1 cellular context compared by ENCODE assay signal in the genomic region with DNA sequence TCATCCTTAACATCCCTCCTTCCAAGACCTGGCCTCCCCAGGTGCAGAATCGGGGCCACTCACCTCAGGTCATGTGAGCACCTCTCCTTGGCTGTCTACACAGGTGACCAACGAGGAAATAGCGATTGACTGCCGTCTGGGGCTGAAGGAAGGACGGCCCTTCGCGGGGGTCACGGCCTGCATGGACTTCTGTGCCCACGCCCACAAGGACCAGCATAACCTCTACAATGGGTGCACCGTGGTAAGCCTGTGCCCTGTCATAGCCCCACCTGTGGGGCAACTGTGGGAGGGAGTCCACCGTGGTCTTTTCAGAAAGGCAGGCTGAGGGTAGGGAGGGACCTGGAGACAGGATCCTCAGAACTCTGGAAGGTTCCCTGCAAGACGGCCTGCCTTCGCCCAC.
TF ChIP-seq lines count a peak whose summit lies in the region.

No MANE protein-coding gene starts in this region.

TF ChIP-seq in SK-N-SH treated with all-trans-retinoic acid at 6 μM for 48 hours, 23 proteins besides CTCF, POLR2A, EP300 and RAD21 (continued from another document):
- no peak for TF ChIP-seq TSHZ2 (CRISPR knock-in tag; IDR thresholded peaks at IDR 0.05)
- TF ChIP-seq, protein P1, sequence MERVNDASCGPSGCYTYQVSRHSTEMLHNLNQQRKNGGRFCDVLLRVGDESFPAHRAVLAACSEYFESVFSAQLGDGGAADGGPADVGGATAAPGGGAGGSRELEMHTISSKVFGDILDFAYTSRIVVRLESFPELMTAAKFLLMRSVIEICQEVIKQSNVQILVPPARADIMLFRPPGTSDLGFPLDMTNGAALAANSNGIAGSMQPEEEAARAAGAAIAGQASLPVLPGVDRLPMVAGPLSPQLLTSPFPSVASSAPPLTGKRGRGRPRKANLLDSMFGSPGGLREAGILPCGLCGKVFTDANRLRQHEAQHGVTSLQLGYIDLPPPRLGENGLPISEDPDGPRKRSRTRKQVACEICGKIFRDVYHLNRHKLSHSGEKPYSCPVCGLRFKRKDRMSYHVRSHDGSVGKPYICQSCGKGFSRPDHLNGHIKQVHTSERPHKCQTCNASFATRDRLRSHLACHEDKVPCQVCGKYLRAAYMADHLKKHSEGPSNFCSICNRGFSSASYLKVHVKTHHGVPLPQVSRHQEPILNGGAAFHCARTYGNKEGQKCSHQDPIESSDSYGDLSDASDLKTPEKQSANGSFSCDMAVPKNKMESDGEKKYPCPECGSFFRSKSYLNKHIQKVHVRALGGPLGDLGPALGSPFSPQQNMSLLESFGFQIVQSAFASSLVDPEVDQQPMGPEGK (CRISPR knock-in tag; IDR thresholded peaks at IDR 0.05; ENCODE audit: borderline replicate concordance) = no peak
- TF ChIP-seq TCF4 (CRISPR knock-in tag; IDR thresholded peaks at IDR 0.05; ENCODE audit: borderline replicate concordance) = no peak
